8 cellular contexts compared by ENCODE assay signal in the genomic region with DNA sequence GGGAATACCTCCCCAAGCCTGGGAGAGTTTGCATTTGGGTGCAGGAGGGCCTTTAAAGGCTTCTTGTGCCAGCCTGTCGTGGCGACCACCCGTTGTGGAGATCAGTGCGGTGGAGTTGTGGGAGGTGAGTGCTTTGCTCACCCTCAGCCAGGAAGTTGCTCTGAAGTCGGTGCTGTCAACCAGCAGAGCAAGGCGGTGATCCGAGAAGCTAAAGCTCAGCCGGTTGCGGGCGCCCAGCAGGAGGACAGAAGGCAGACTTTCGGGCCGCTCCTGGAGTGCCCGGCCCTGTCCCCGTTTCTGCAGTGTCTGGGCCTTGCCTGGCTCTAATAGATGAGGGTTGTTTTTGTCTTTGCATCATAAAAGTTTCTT. TPM values are rescaled to one million over a fixed set of nuclear protein-coding genes. Genes with fewer than 3 reads are reported as not detected.
A peak's percentile ranks its signal among the peaks of the same experiment; 100 is the strongest.
DNase-seq lines count a peak whose midpoint lies in the region; ATAC-seq and TF ChIP-seq lines count a peak whose summit lies in the region.

No MANE protein-coding gene starts in this region.

- H3K4me3 ChIP-seq in SK-N-SH (ENCODE audit: low read depth in 2 of 2, low read length in 1 of 2) (peak overlapping the region; percentile 63 to 94), epithelial cell of esophagus (ENCODE audit: low read length) (peak overlapping the region; percentile 88)

- H3K27ac Mint-ChIP-seq in osteocyte (ENCODE audit: unreplicated experiment): peak overlapping the region; percentile 86

- no peaks in the 10 kb centered on the region for H3K27me3 Mint-ChIP-seq in osteocyte (ENCODE audit: unreplicated experiment)

- DNase-seq in GM19240 (ENCODE audit: insufficient read length, low spot score) (peak; percentile 50), SK-N-SH (no peak), epithelial cell of esophagus (ENCODE audit: low read depth) (peak; percentile 32), osteocyte (ENCODE audit: extremely low spot score, unreplicated experiment) (no peak), omental fat pad (ENCODE audit: low spot score) (no peak), hippocampal formation (lab: John Stamatoyannopoulos, UW) (no peak), head of caudate nucleus (no peak)

- no peaks in the 10 kb centered on the region for H3K9me3 ChIP-seq in SK-N-SH

- TF ChIP-seq EP300 in SK-N-SH (IDR thresholded peaks at IDR 0.05; ENCODE audit: borderline replicate concordance in 1 of 2, low read depth in 1 of 2, low read length in 1 of 2): no peak

- H3K79me2 ChIP-seq in SK-N-SH (ENCODE audit: insufficient read depth): peaks cover 60% of the 10 kb centered on the region

- intact Hi-C loops in head of caudate nucleus (cut with DNase I): loop anchor here (2.0 to 5.0 kb wide), 2 partner anchors 24 to 41 kb away; a partner anchor contains a TSS

- peaks cover 0 to 33% of the 10 kb centered on the region in 2 experiments for H3K36me3 ChIP-seq in SK-N-SH (replicated peaks in 1 of 2; ENCODE audit: control insufficient read depth in 1 of 2, insufficient read depth in 2 of 2, low read length in 1 of 2)

- TF ChIP-seq CTCF in SK-N-SH (IDR thresholded peaks at IDR 0.05) (no peak), epithelial cell of esophagus (IDR thresholded peaks at IDR 0.05; ENCODE audit: insufficient read depth, low read depth, low read length, missing control alignments) (no peak), osteocyte (IDR thresholded peaks at IDR 0.05) (no peak), omental fat pad (IDR thresholded peaks at IDR 0.05) (no peak)

- peak overlapping the region; percentile 73 for H3K4me2 ChIP-seq in SK-N-SH

- H4K20me1 ChIP-seq in SK-N-SH (ENCODE audit: insufficient read depth): peaks cover 60% of the 10 kb centered on the region

- H3K4me1 ChIP-seq in SK-N-SH (ENCODE audit: control insufficient read depth in 1 of 2, insufficient read depth in 2 of 2, low read depth in 1 of 2, low read length in 1 of 2): peaks cover 10 to 27% of the 10 kb centered on the region in 2 experiments; a peak in 2 of 4 replicates

- H3K4me1 Mint-ChIP-seq in osteocyte (ENCODE audit: unreplicated experiment): peaks cover 29% of the 10 kb centered on the region

- H3K9me2 ChIP-seq in SK-N-SH: no peaks in the 10 kb centered on the region

- TF ChIP-seq RAD21 in SK-N-SH (IDR thresholded peaks at IDR 0.05; ENCODE audit: low read length): no peak

- ATAC-seq in GM18868 (IDR thresholded peaks at IDR 0.05; ENCODE audit: unreplicated experiment): no peak
- ATAC-seq in omental fat pad (ENCODE audit: low FRiP score): no peak

- no peak overlapping the region for H2AFZ ChIP-seq in SK-N-SH (ENCODE audit: low read depth)

- peak overlapping the region; percentile 89 for H3K9ac ChIP-seq in SK-N-SH

- peak overlapping the region; percentile 85 for H3K4me3 Mint-ChIP-seq in osteocyte (ENCODE audit: unreplicated experiment)

- no peaks in the 10 kb centered on the region for H3K27me3 ChIP-seq in SK-N-SH (ENCODE audit: insufficient read depth)

- CTCF ChIA-PET in SK-N-SH (lab: Yijun Ruan, JAX): interaction anchor here (3.1 kb wide), 1 partner anchor 10 kb away, joined by 12 read pairs; no protein-coding TSS in a partner anchor

- POLR2A ChIA-PET in SK-N-SH (lab: Yijun Ruan, JAX): no interaction called here

- H3K9me3 Mint-ChIP-seq in osteocyte (ENCODE audit: unreplicated experiment): no peaks in the 10 kb centered on the region

- peaks cover 6% of the 10 kb centered on the region for H3K36me3 Mint-ChIP-seq in osteocyte (ENCODE audit: unreplicated experiment)

- H3F3A ChIP-seq in SK-N-SH (replicated peaks; ENCODE audit: insufficient read depth): no peaks in the 10 kb centered on the region

- 11% methylated on average over 13 of the region's 14 CpGs for WGBS in SK-N-SH (ENCODE audit: low lambda C conversion rate)

- no peak overlapping the region for H3K27ac ChIP-seq in SK-N-SH (ENCODE audit: low read depth in 2 of 2, low read length in 1 of 2)

TF ChIP-seq in SK-N-SH, 30 proteins besides CTCF, POLR2A, EP300 and RAD21:
- TF ChIP-seq MXI1 (IDR thresholded peaks at IDR 0.05; ENCODE audit: low read depth, low read length) (peak; percentile 17; the same call in 1 of the 2 replicates), SIN3A (IDR thresholded peaks at IDR 0.05; ENCODE audit: borderline replicate concordance, low read depth, low read length) (no peak), JUND (IDR thresholded peaks at IDR 0.05) (no peak), NRF1 (IDR thresholded peaks at IDR 0.05; ENCODE audit: low read depth, low read length) (no peak), GABPA (IDR thresholded peaks at IDR 0.05; ENCODE audit: low read depth) (no peak)
- TF ChIP-seq, protein P1, sequence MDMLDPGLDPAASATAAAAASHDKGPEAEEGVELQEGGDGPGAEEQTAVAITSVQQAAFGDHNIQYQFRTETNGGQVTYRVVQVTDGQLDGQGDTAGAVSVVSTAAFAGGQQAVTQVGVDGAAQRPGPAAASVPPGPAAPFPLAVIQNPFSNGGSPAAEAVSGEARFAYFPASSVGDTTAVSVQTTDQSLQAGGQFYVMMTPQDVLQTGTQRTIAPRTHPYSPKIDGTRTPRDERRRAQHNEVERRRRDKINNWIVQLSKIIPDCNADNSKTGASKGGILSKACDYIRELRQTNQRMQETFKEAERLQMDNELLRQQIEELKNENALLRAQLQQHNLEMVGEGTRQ (IDR thresholded peaks at IDR 0.05; ENCODE audit: borderline replicate concordance, low read depth, low read length): no peak

RNA-seq across cellular contexts. Expression of a gene that starts 1.4 kb away (rescaled TPM):
- 107 and 113 TPM in 2 replicates for polyA plus RNA-seq in SK-N-SH (2012; rRNA removed)
- polyA plus RNA-seq in SK-N-SH (2012; cell fraction: cytosol; rRNA removed): 126 and 141 TPM in 2 replicates
- 116 and 131 TPM in 2 replicates for polyA plus RNA-seq in SK-N-SH (2012; cell fraction: nucleus; rRNA removed)
- total RNA-seq in osteocyte: 118 and 131 TPM in 2 replicates
- 10 to 100 TPM; 50.9 to 94.9 (median 72.5) TPM for total RNA-seq in omental fat pad

RNA-seq across cellular contexts. Expression of a gene that starts 22.6 kb away (rescaled TPM):
- polyA plus RNA-seq in SK-N-SH (2012; rRNA removed): 1.1 and 2.0 TPM in 2 replicates
- polyA plus RNA-seq in SK-N-SH (2012; cell fraction: cytosol; rRNA removed): 0.13 and 0.58 TPM in 2 replicates
- polyA plus RNA-seq in SK-N-SH (2012; cell fraction: nucleus; rRNA removed): 8.2 and 12.4 TPM in 2 replicates
- total RNA-seq in osteocyte: 0.42 and 0.48 TPM in 2 replicates
- 10 to 100 TPM in 1 of 4 donors, 1 to 10 TPM in 3; 1.5 to 14.2 (median 1.9) TPM for total RNA-seq in omental fat pad

RNA-seq across cellular contexts. Expression of a gene that starts 40.9 kb away (rescaled TPM):
- polyA plus RNA-seq in SK-N-SH (2012; rRNA removed): 67.6 and 87.3 TPM in 2 replicates
- polyA plus RNA-seq in SK-N-SH (2012; cell fraction: cytosol; rRNA removed): 57.7 and 71.3 TPM in 2 replicates
- 44.6 and 53.0 TPM in 2 replicates for polyA plus RNA-seq in SK-N-SH (2012; cell fraction: nucleus; rRNA removed)
- total RNA-seq in osteocyte (58.0 and 59.2 TPM in 2 replicates), omental fat pad (10 to 100 TPM; 42.4 to 78.5 (median 61.9) TPM)

RNA-seq across cellular contexts. Expression of a gene that starts 40.9 kb away (rescaled TPM):
- polyA plus RNA-seq in SK-N-SH (2012; rRNA removed): 113 and 114 TPM in 2 replicates
- 53.9 and 77.4 TPM in 2 replicates for polyA plus RNA-seq in SK-N-SH (2012; cell fraction: cytosol; rRNA removed)
- polyA plus RNA-seq in SK-N-SH (2012; cell fraction: nucleus; rRNA removed): 170 and 246 TPM in 2 replicates
- 92.4 and 94.3 TPM in 2 replicates for total RNA-seq in osteocyte
- 10 to 100 TPM; 48.3 to 77.1 (median 65.8) TPM for total RNA-seq in omental fat pad

RNA-seq across cellular contexts. Expression of a gene that starts 54.9 kb away (rescaled TPM):
- polyA plus RNA-seq in SK-N-SH (2012; rRNA removed): not detected in 2 replicates
- not detected in 2 replicates for polyA plus RNA-seq in SK-N-SH (2012; cell fraction: cytosol; rRNA removed)
- polyA plus RNA-seq in SK-N-SH (2012; cell fraction: nucleus; rRNA removed): not detected in 2 replicates
- not detected in 2 replicates for total RNA-seq in osteocyte
- 1 to 10 TPM in 1 of 4 donors, not detected in 3; 1.2 TPM for total RNA-seq in omental fat pad

Comparison
In these comparisons a context has a peak if more than half of its experiments do, and no peak if none do; other contexts are left out.
1. DNase-seq: peak in GM19240 (single experiment) and epithelial cell of esophagus (single experiment); none in SK-N-SH (single experiment), osteocyte (single experiment), omental fat pad (single experiment), hippocampal formation (0 of 2) and head of caudate nucleus (0 of 42).